20 cellular contexts compared by ENCODE assay signal in the genomic region with DNA sequence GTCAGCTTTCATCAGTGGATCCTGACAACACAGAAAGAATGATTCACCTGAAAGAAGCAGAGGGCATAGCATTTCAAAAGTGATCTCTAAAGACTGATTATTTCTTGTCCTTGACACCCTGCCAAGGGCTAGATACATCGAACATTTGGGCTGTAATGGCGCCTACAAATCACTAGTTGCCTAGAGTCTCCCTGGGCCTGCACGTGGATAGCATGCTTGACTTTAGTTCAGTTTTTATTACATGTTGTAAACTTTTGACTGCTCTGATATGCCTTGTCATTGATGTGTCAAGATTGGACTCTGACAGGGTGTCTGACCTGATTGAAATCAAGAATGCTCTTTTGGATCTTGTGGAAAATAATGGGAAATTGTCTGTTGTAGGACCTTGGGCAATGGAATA.
"Had no signal": no experiment of that assay in that cellular context is flagged by ENCODE, and none has a peak within 500 bp of the region (broad histone marks: within the 10 kb centered on the region; RNA-seq: fewer than 3 reads in every experiment).

No MANE protein-coding gene starts in this region.

- H3K4me3 ChIP-seq: cardiac muscle cell had no signal

- H3K27me3 ChIP-seq: brain microvascular endothelial cell, cardiac muscle cell had no signal

- H3K27ac ChIP-seq: brain microvascular endothelial cell, cardiac muscle cell, VCaP had no signal

- H3K36me3 ChIP-seq: brain microvascular endothelial cell, cardiac muscle cell had no signal

- ATAC-seq: activated T-cell treated with anti-CD3 and anti-CD28 coated beads, Interleukin-2, amount 50 U/mL, for 4 hours; PC-3; T-cell had no signal

- DNase-seq: activated CD4-positive, alpha-beta memory T cell treated with anti-CD3 and anti-CD28 coated beads for 36 hours; activated CD4-positive, alpha-beta T cell treated with anti-CD3 and anti-CD28 coated beads, Interleukin-2, amount 10 ng/mL, durations not matched to agents 7 days and 5 days; activated CD4-positive, CD25-positive, alpha-beta regulatory T cell; activated CD8-positive, alpha-beta memory T cell treated with anti-CD3 and anti-CD28 coated beads for 24 hours; activated effector memory CD4-positive, alpha-beta T cell treated with anti-CD3 and anti-CD28 coated beads, Interleukin-2, amount 50 U/mL, for 16 hours; activated naive CD4-positive, alpha-beta T cell treated with Interleukin-2 at 50 U/mL for 16 hours; activated T-cell treated with anti-CD3 and anti-CD28 coated beads, Interleukin-2, amount 50 U/mL, for 4 hours; amygdala; brain microvascular endothelial cell; KG1; NCI-H1092; NCI-H1417; NCI-H1930; NCI-H2107; NCI-H524; PC-3; SHP77 treated with DMSO at 0.1 percent for 48 hours; T-cell had no signal
